Comparison of ENCODE assay signal across 19 cellular contexts in the genomic region with DNA sequence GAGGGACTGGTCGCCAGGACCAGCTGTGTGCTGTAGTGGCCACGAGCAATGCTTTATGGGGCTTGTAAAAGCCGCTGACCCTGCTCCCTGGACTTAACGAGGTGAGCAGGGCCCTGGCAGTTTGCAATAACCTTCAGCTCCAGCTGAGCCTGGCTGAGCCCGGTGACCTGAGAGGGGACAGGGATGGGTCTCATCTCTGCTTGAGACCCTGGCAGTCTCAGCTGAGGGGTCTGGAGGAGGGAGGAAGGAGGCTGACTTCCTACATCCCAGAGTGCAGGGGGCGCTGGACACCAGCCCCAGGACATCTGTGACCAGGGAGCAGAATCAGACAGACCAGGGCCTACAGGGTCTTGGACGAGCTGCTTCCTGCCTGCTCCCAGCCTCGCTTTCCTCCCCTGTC.
"Had no signal": no experiment of that assay in that cellular context is flagged by ENCODE, and none has a peak within 500 bp of the region (broad histone marks: within the 10 kb centered on the region; RNA-seq: fewer than 3 reads in every experiment).

No MANE protein-coding gene starts in this region.

- H3K4me3 Mint-ChIP-seq: activated CD4-positive, alpha-beta T cell treated with anti-CD3 and anti-CD28 coated beads, Interleukin-2, amount 10 ng/mL, durations not matched to agents 7 days and 5 days; activated CD8-positive, alpha-beta T cell treated with anti-CD3 and anti-CD28 coated beads, Interleukin-2, amount 10 ng/mL, durations not matched to agents 7 days and 5 days; activated naive CD4-positive, alpha-beta T cell treated with anti-CD3 and anti-CD28 coated beads for 36 hours; activated T-cell treated with anti-CD3 and anti-CD28 coated beads, Interleukin-2, amount 50 U/mL, for 4 hours; naive thymus-derived CD4-positive, alpha-beta T cell; stimulated activated memory B cell treated with anti-CD40 and anti-IgM and Interleukin-4, amounts not matched to agents 10 μg/mL and 1 μg/mL and 100 μg/mL, for 72 hours had no signal

- H3K4me1 Mint-ChIP-seq: activated CD4-positive, alpha-beta T cell treated with anti-CD3 and anti-CD28 coated beads, Interleukin-2, amount 10 ng/mL, durations not matched to agents 7 days and 5 days; stimulated activated memory B cell treated with anti-CD40 and anti-IgM and Interleukin-4, amounts not matched to agents 10 μg/mL and 1 μg/mL and 100 μg/mL, for 72 hours had no signal

- H3K9ac ChIP-seq: parathyroid adenoma had no signal

- ATAC-seq: activated CD8-positive, alpha-beta T cell treated with anti-CD3 and anti-CD28 coated beads, Interleukin-2, amount 10 ng/mL, durations not matched to agents 7 days and 5 days; activated T-cell treated with anti-CD3 and anti-CD28 coated beads, Interleukin-2, amount 50 U/mL, for 4 hours; body of pancreas; foreskin keratinocyte; naive thymus-derived CD4-positive, alpha-beta T cell; stimulated activated memory B cell treated with anti-CD40 and anti-IgM and Interleukin-4, amounts not matched to agents 10 μg/mL and 1 μg/mL and 100 μg/mL, for 72 hours had no signal

- H3K9me3 ChIP-seq: neutrophil had no signal

- DNase-seq: activated CD4-positive, alpha-beta T cell treated with anti-CD3 and anti-CD28 coated beads, Interleukin-2, amount 10 ng/mL, durations not matched to agents 7 days and 5 days; activated CD4-positive, CD25-positive, alpha-beta regulatory T cell; activated CD8-positive, alpha-beta T cell treated with anti-CD3 and anti-CD28 coated beads, Interleukin-2, amount 10 ng/mL, durations not matched to agents 7 days and 5 days; activated naive CD4-positive, alpha-beta T cell treated with anti-CD3 and anti-CD28 coated beads for 36 hours; activated T-cell treated with anti-CD3 and anti-CD28 coated beads, Interleukin-2, amount 50 U/mL, for 4 hours; body of pancreas; foreskin keratinocyte; hippocampal formation; mesenchymal stem cell; naive thymus-derived CD4-positive, alpha-beta T cell; sigmoid colon; spleen; stimulated activated CD4-positive, alpha-beta T cell treated with anti-CD3 and anti-CD28 coated beads, Interleukin-4, amount 100 ng/mL, for 4 hours had no signal

- FAIRE-seq: keratinocyte, TTC549 had no signal

- H3K27ac Mint-ChIP-seq: activated CD4-positive, alpha-beta T cell treated with anti-CD3 and anti-CD28 coated beads, Interleukin-2, amount 10 ng/mL, durations not matched to agents 7 days and 5 days; activated CD8-positive, alpha-beta T cell treated with anti-CD3 and anti-CD28 coated beads, Interleukin-2, amount 10 ng/mL, durations not matched to agents 7 days and 5 days; activated naive CD4-positive, alpha-beta T cell treated with anti-CD3 and anti-CD28 coated beads for 36 hours; naive thymus-derived CD4-positive, alpha-beta T cell; stimulated activated memory B cell treated with anti-CD40 and anti-IgM and Interleukin-4, amounts not matched to agents 10 μg/mL and 1 μg/mL and 100 μg/mL, for 72 hours had no signal

- H3K36me3 Mint-ChIP-seq: stimulated activated memory B cell treated with anti-CD40 and anti-IgM and Interleukin-4, amounts not matched to agents 10 μg/mL and 1 μg/mL and 100 μg/mL, for 72 hours had no signal

- H3K4me1 ChIP-seq: body of pancreas, foreskin keratinocyte, parathyroid adenoma, sigmoid colon, spleen had no signal

- H3K36me3 ChIP-seq: neutrophil, sigmoid colon, spleen, thoracic aorta had no signal

- H3K79me2 ChIP-seq: parathyroid adenoma had no signal

- H3K4me3 ChIP-seq: body of pancreas, sigmoid colon, spleen, thoracic aorta had no signal

- H3K27ac ChIP-seq: body of pancreas, foreskin keratinocyte, neutrophil, parathyroid adenoma, sigmoid colon, spleen, thoracic aorta had no signal

- H2AFZ ChIP-seq: parathyroid adenoma had no signal
